20 cellular contexts compared by ENCODE assay signal in the genomic region with DNA sequence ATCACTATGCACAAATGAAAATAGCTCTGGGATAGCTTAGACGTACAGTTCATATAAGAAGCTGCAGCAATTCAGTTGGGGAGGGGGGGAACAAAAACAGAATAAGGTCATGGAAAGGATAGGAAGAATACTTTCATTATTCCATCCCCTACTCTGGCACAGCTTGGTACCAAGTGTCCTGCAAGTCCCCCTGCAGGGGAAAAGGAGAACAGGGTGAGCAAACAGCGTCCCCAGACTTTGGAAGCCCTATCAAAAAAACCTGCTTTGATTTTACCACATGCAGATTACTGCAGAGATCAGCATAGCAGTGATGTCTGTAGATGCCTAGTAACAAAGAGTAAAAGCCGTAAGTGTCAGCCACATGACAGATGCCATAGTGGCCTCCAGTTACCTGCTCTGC.
A peak's percentile ranks its signal among the peaks of the same experiment; 100 is the strongest.
DNase-seq lines count a peak whose midpoint lies in the region; ATAC-seq and TF ChIP-seq lines count a peak whose summit lies in the region.
"Had no signal": no experiment of that assay in that cellular context is flagged by ENCODE, and none has a peak within 500 bp of the region (broad histone marks: within the 10 kb centered on the region; RNA-seq: fewer than 3 reads in every experiment).

No MANE protein-coding gene starts in this region.

- no peaks in the 10 kb centered on the region for H3K79me2 ChIP-seq in neural progenitor cell (ENCODE audit: low read depth)

- CTCF ChIA-PET in WTC11 (lab: Charles Lee) = interaction anchor here (0.9 to 2.0 kb wide), 2 partner anchors 53 to 150 kb away, joined by 3 to 6 read pairs; no protein-coding TSS in a partner anchor

- H3K36me3 ChIP-seq in BE2C = no peaks in the 10 kb centered on the region
- H3K36me3 ChIP-seq in neural progenitor cell = no peaks in the 10 kb centered on the region
- no peaks in the 10 kb centered on the region for H3K36me3 ChIP-seq in MG63
- no peaks in the 10 kb centered on the region for H3K36me3 ChIP-seq in gastroesophageal sphincter

- DNase-seq in BE2C (no peak), OCI-M1 (lab: John Stamatoyannopoulos, UW) (peak; percentile 23), WTC11 (ENCODE audit: low spot score) (no peak), neural progenitor cell (ENCODE audit: low spot score) (no peak), MG63 (no peak), DMS153 treated with DMSO at 0.1 percent for 48 hours (lab: John Stamatoyannopoulos, UW; ENCODE audit: unreplicated experiment) (no peak)
- DNase-seq: 8988T; C1 segment of cervical spinal cord; CD8-positive, alpha-beta T cell; GDM1; H7; KG1; NCI-H1092 treated with DMSO at 0.1 percent for 48 hours; NCI-H2029 treated with DMSO at 0.1 percent for 48 hours; NCI-H226; NCI-H510A treated with DMSO at 0.1 percent for 48 hours; NCI-H774; Right ventricle myocardium superior had no signal

- H3K36me3 Mint-ChIP-seq in WTC11 = no peaks in the 10 kb centered on the region
- no peaks in the 10 kb centered on the region for H3K36me3 Mint-ChIP-seq in neural progenitor cell
- H3K36me3 Mint-ChIP-seq: CD8-positive, alpha-beta T cell had no signal

- peak; percentile 82 for ATAC-seq in WTC11
- no peak for ATAC-seq in gastroesophageal sphincter
- ATAC-seq: CD8-positive, alpha-beta T cell had no signal

- H3K9me3 ChIP-seq in BE2C (peaks cover 3% of the 10 kb centered on the region; the same call in 1 of the 2 replicates), neural progenitor cell (ENCODE audit: low read depth) (no peaks in the 10 kb centered on the region), MG63 (no peaks in the 10 kb centered on the region), gastroesophageal sphincter (no peaks in the 10 kb centered on the region)

- POLR2A ChIA-PET in WTC11 (lab: Charles Lee) = no interaction called here

- H3K27ac Mint-ChIP-seq in WTC11 (no peak overlapping the region), neural progenitor cell (no peak overlapping the region)
- H3K27ac Mint-ChIP-seq: CD8-positive, alpha-beta T cell had no signal

- no peaks in the 10 kb centered on the region for H4K20me1 ChIP-seq in neural progenitor cell (ENCODE audit: low read depth)

- H3K27me3 ChIP-seq in BE2C = no peaks in the 10 kb centered on the region
- H3K27me3 ChIP-seq in neural progenitor cell = no peaks in the 10 kb centered on the region
- H3K27me3 ChIP-seq in MG63 = no peaks in the 10 kb centered on the region
- no peaks in the 10 kb centered on the region for H3K27me3 ChIP-seq in gastroesophageal sphincter

- H3K4me1 Mint-ChIP-seq in WTC11 (peaks cover 7% of the 10 kb centered on the region; the same call in 1 of the 2 replicates), neural progenitor cell (no peaks in the 10 kb centered on the region)

- 0 out of 2 replicates have a peak, but pooled peaks cover 3% of the 10 kb centered on the region for H3K4me1 ChIP-seq in BE2C
- H3K4me1 ChIP-seq in neural progenitor cell = no peaks in the 10 kb centered on the region
- H3K4me1 ChIP-seq in gastroesophageal sphincter = no peaks in the 10 kb centered on the region

- TF ChIP-seq CTCF in BE2C (IDR thresholded peaks at IDR 0.05; ENCODE audit: low read depth, low read length) (peak; percentile 40), WTC11 (IDR thresholded peaks at IDR 0.05) (no peak), neural progenitor cell (IDR thresholded peaks at IDR 0.05) (peak; percentile 14), gastroesophageal sphincter (IDR thresholded peaks at IDR 0.05) (no peak)

- H3K4me2 ChIP-seq in neural progenitor cell = no peak overlapping the region

- WGBS in gastroesophageal sphincter (ENCODE audit: low coverage in 1 of 2), 2 donors = 81 to 83% methylated on average over 1 to 3 of the region's 3 CpGs

- no peak overlapping the region for H3K9ac ChIP-seq in neural progenitor cell

- TF ChIP-seq POLR2A in gastroesophageal sphincter (IDR thresholded peaks at IDR 0.05) = no peak

- H3K27ac ChIP-seq in neural progenitor cell = no peak overlapping the region
- H3K27ac ChIP-seq in gastroesophageal sphincter = no peak overlapping the region
- H3K27ac ChIP-seq: SK-N-MC had no signal

- no peaks in the 10 kb centered on the region for H3K27me3 Mint-ChIP-seq in WTC11 (ENCODE audit: low read depth)
- H3K27me3 Mint-ChIP-seq in neural progenitor cell (ENCODE audit: insufficient read depth, low read depth) = no peaks in the 10 kb centered on the region

- H3K9me3 Mint-ChIP-seq in WTC11 (no peaks in the 10 kb centered on the region), neural progenitor cell (no peaks in the 10 kb centered on the region)
- H3K9me3 Mint-ChIP-seq: CD8-positive, alpha-beta T cell had no signal

- no peaks in the 10 kb centered on the region for H3F3A ChIP-seq in neural progenitor cell (ENCODE audit: low read depth)

- H3K4me3 Mint-ChIP-seq in WTC11 = no peak overlapping the region
- H3K4me3 Mint-ChIP-seq in neural progenitor cell = no peak overlapping the region
- H3K4me3 Mint-ChIP-seq: CD8-positive, alpha-beta T cell had no signal

- H2AFZ ChIP-seq in neural progenitor cell (replicated peaks) = no peak overlapping the region

- no peak overlapping the region for H3K4me3 ChIP-seq in BE2C (ENCODE audit: low read depth, low read length)
- H3K4me3 ChIP-seq in neural progenitor cell = no peak overlapping the region
- H3K4me3 ChIP-seq in MG63 = no peak overlapping the region
- H3K4me3 ChIP-seq in gastroesophageal sphincter = no peak overlapping the region
- H3K4me3 ChIP-seq: SK-N-MC had no signal

- TF ChIP-seq EP300 in gastroesophageal sphincter (IDR thresholded peaks at IDR 0.05) = no peak

TF ChIP-seq in WTC11, 78 proteins besides CTCF, POLR2A, EP300 and RAD21:
- TF ChIP-seq ZNF396 (CRISPR knock-in tag; IDR thresholded peaks at IDR 0.05; ENCODE audit: borderline replicate concordance) = no peak
- TF ChIP-seq, protein P1, sequence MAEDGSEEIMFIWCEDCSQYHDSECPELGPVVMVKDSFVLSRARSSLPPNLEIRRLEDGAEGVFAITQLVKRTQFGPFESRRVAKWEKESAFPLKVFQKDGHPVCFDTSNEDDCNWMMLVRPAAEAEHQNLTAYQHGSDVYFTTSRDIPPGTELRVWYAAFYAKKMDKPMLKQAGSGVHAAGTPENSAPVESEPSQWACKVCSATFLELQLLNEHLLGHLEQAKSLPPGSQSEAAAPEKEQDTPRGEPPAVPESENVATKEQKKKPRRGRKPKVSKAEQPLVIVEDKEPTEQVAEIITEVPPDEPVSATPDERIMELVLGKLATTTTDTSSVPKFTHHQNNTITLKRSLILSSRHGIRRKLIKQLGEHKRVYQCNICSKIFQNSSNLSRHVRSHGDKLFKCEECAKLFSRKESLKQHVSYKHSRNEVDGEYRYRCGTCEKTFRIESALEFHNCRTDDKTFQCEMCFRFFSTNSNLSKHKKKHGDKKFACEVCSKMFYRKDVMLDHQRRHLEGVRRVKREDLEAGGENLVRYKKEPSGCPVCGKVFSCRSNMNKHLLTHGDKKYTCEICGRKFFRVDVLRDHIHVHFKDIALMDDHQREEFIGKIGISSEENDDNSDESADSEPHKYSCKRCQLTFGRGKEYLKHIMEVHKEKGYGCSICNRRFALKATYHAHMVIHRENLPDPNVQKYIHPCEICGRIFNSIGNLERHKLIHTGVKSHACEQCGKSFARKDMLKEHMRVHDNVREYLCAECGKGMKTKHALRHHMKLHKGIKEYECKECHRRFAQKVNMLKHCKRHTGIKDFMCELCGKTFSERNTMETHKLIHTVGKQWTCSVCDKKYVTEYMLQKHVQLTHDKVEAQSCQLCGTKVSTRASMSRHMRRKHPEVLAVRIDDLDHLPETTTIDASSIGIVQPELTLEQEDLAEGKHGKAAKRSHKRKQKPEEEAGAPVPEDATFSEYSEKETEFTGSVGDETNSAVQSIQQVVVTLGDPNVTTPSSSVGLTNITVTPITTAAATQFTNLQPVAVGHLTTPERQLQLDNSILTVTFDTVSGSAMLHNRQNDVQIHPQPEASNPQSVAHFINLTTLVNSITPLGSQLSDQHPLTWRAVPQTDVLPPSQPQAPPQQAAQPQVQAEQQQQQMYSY (CRISPR knock-in tag; IDR thresholded peaks at IDR 0.05) = no peak
- TF ChIP-seq MXD4 (CRISPR knock-in tag; IDR thresholded peaks at IDR 0.05; ENCODE audit: borderline replicate concordance) = no peak
- no peak for TF ChIP-seq RELA (CRISPR knock-in tag; IDR thresholded peaks at IDR 0.05; ENCODE audit: borderline replicate concordance)
- TF ChIP-seq NFYB (CRISPR knock-in tag; conservative IDR thresholded peaks at IDR 0.05; ENCODE audit: low read depth) = no peak
- TF ChIP-seq, protein P2, sequence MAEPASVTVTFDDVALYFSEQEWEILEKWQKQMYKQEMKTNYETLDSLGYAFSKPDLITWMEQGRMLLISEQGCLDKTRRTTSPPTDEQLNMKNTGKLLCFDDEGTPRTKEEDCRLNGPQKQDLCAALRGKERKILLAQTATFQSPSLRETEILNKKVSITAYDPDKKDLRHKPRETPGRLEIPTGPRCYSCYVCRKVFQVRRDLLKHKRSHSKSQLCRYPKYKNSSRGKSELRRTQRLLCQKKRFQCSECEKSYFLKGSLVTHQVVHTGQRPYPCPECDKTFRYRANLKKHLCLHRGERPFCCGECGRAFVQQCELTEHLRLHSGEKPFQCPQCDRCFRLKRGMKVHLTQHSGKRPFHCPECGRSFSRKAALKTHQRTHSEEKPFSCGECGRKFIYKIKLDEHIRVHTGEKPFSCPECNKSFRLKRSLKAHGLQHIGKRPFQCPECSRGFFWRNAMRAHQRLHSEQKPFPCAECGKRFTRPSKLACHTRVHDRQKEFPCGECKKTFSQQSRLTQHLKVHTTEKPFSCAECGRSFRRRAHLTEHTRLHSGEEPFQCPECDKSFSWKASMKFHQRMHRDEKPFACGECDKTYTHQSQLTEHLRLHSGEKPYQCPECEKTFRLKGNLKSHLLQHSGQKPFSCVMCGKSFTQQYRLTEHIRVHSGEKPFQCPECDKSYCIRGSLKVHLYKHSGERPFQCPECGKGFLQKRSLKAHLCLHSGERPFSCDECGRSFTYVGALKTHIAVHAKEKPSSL (CRISPR knock-in tag; conservative IDR thresholded peaks at IDR 0.05) = no peak
- no peak for TF ChIP-seq CBFB (CRISPR knock-in tag; IDR thresholded peaks at IDR 0.05; ENCODE audit: low read depth)
- TF ChIP-seq TEAD4 (CRISPR knock-in tag; IDR thresholded peaks at IDR 0.05) = no peak
- no peak for TF ChIP-seq TCF7 (CRISPR knock-in tag; IDR thresholded peaks at IDR 0.05; ENCODE audit: low read depth)
- no peak for TF ChIP-seq SOX15 (CRISPR knock-in tag; IDR thresholded peaks at IDR 0.05)
- TF ChIP-seq TP53 (CRISPR knock-in tag; IDR thresholded peaks at IDR 0.05) = no peak
- no peak for TF ChIP-seq ZNF416 (CRISPR knock-in tag; IDR thresholded peaks at IDR 0.05)
- no peak for TF ChIP-seq MYBL2 (CRISPR knock-in tag; IDR thresholded peaks at IDR 0.05)
- no peak for TF ChIP-seq OVOL2 (CRISPR knock-in tag; IDR thresholded peaks at IDR 0.05; ENCODE audit: borderline replicate concordance)
- no peak for TF ChIP-seq NR3C1 (CRISPR knock-in tag; conservative IDR thresholded peaks at IDR 0.05; ENCODE audit: low read depth)
- TF ChIP-seq FOXP1 (CRISPR knock-in tag; IDR thresholded peaks at IDR 0.05; ENCODE audit: borderline replicate concordance) = no peak
TF ChIP-seq in WTC11: peak in this region for 0.

Comparison
In these comparisons a context has a peak if more than half of its experiments do, and no peak if none do; other contexts are left out.
1. CTCF ChIP-seq: peak in BE2C (single experiment) and neural progenitor cell (single experiment); none in WTC11 (single experiment) and gastroesophageal sphincter (0 of 4).